In genomic region chr9:109893222-109893621, GRCh38 we compare ENCODE assay signal across 17 cellular contexts.
DNase-seq lines count a peak whose midpoint lies in the region; ATAC-seq and TF ChIP-seq lines count a peak whose summit lies in the region.
"Had no signal": no experiment of that assay in that cellular context is flagged by ENCODE, and none has a peak within 500 bp of the region (broad histone marks: within the 10 kb centered on the region; RNA-seq: fewer than 3 reads in every experiment).

No MANE protein-coding gene starts in this region.

- intact Hi-C loops in right cardiac atrium (cut with DNase I), result no loop called here

- H3K4me3 Mint-ChIP-seq in osteocyte (ENCODE audit: unreplicated experiment), result no peak overlapping the region

- H3K27me3 ChIP-seq in cardiac muscle cell (no peaks in the 10 kb centered on the region), right cardiac atrium (ENCODE audit: control insufficient read depth, insufficient read depth) (no peaks in the 10 kb centered on the region), MM.1S (replicated peaks; ENCODE audit: insufficient read depth, low read length) (no peaks in the 10 kb centered on the region), right atrium auricular region (no peaks in the 10 kb centered on the region)
- H3K27me3 ChIP-seq: adrenal gland, dorsolateral prefrontal cortex, vagina had no signal

- ATAC-seq in right cardiac atrium (no peak), HG02852 (IDR thresholded peaks at IDR 0.05; ENCODE audit: unreplicated experiment) (peak; percentile 49), GM21825 (IDR thresholded peaks at IDR 0.05; ENCODE audit: unreplicated experiment) (no peak)
- ATAC-seq: stimulated activated naive CD8-positive, alpha-beta T cell treated with anti-CD3 and anti-CD28 coated beads, Interleukin-15, Interleukin-2, amounts not matched to agents 100 U/mL and 50 U/mL, for 24 hours had no signal

- no peaks in the 10 kb centered on the region for H4K20me1 ChIP-seq in MM.1S (ENCODE audit: insufficient read depth, low read length)

- TF ChIP-seq CTCF in cardiac muscle cell (IDR thresholded peaks at IDR 0.05; ENCODE audit: low read depth, low read length) (no peak), MM.1S (IDR thresholded peaks at IDR 0.05; ENCODE audit: low read length) (no peak), osteocyte (IDR thresholded peaks at IDR 0.05) (no peak), right atrium auricular region (IDR thresholded peaks at IDR 0.05) (no peak)

- 64% methylated on average over 4 of the region's 4 CpGs for WGBS in right cardiac atrium

- H3K27ac ChIP-seq in cardiac muscle cell (peak overlapping the region; percentile 40), right cardiac atrium (ENCODE audit: low read length) (no peak overlapping the region), MM.1S (ENCODE audit: low read length) (no peak overlapping the region), right atrium auricular region (no peak overlapping the region)
- H3K27ac ChIP-seq: adrenal gland, vagina had no signal

- peak overlapping the region; percentile 13; the same call in 1 of the 2 replicates for H3K9ac ChIP-seq in MM.1S (ENCODE audit: low read length)

- no peaks in the 10 kb centered on the region for H3K9me2 ChIP-seq in MM.1S (replicated peaks; ENCODE audit: insufficient read depth, low read length)

- H3K9me3 Mint-ChIP-seq in osteocyte (ENCODE audit: unreplicated experiment), result no peaks in the 10 kb centered on the region

- no peaks in the 10 kb centered on the region for H3F3A ChIP-seq in MM.1S (ENCODE audit: insufficient read depth, low read length)

- peak overlapping the region; percentile 65 for H3K4me2 ChIP-seq in MM.1S (ENCODE audit: low read depth, low read length)

- peaks cover 6% of the 10 kb centered on the region for H3K36me3 Mint-ChIP-seq in osteocyte (ENCODE audit: unreplicated experiment)

- no peaks in the 10 kb centered on the region for H3K9me3 ChIP-seq in cardiac muscle cell (ENCODE audit: low read depth)
- no peaks in the 10 kb centered on the region for H3K9me3 ChIP-seq in right cardiac atrium (ENCODE audit: control insufficient read depth, low read length)
- H3K9me3 ChIP-seq in MM.1S (replicated peaks; ENCODE audit: insufficient read depth, low read length), result no peaks in the 10 kb centered on the region
- H3K9me3 ChIP-seq in right atrium auricular region, result no peaks in the 10 kb centered on the region
- H3K9me3 ChIP-seq: adrenal gland, vagina had no signal

- peak overlapping the region; percentile 31; the same call in 1 of the 2 replicates for H2AFZ ChIP-seq in MM.1S (ENCODE audit: low read length)

- H3K27me3 Mint-ChIP-seq in osteocyte (ENCODE audit: unreplicated experiment), result no peaks in the 10 kb centered on the region

- H3K79me2 ChIP-seq in MM.1S (ENCODE audit: low read length), result no peaks in the 10 kb centered on the region

- H3K27ac Mint-ChIP-seq in osteocyte (ENCODE audit: unreplicated experiment), result peak overlapping the region; percentile 78

- no peak for DNase-seq in cardiac muscle cell (ENCODE audit: low read depth in 1 of 2, low spot score in 1 of 2)
- no peak for DNase-seq in right cardiac atrium
- peak; percentile 15 for DNase-seq in MM.1S
- no peak for DNase-seq in osteocyte (ENCODE audit: extremely low spot score, unreplicated experiment)
- no peak for DNase-seq in NCI-H748 treated with DMSO at 0.1 percent for 48 hours (lab: John Stamatoyannopoulos, UW)
- DNase-seq in right atrium auricular region (ENCODE audit: low spot score), result no peak
- DNase-seq: ACHN; adrenal gland; dorsolateral prefrontal cortex; NCI-H1436; NCI-H524 treated with DMSO at 0.1 percent for 48 hours; RPMI8226; stimulated activated CD4-positive, alpha-beta T cell treated with anti-CD3 and anti-CD28 coated beads, Interleukin-4, amount 100 ng/mL, for 24 hours; stimulated activated naive CD8-positive, alpha-beta T cell treated with anti-CD3 and anti-CD28 coated beads, Interleukin-15, Interleukin-2, amounts not matched to agents 100 U/mL and 50 U/mL, for 24 hours had no signal

- H3K36me3 ChIP-seq in cardiac muscle cell (peaks cover 14% of the 10 kb centered on the region), MM.1S (replicated peaks; ENCODE audit: insufficient read depth, low read length) (no peaks in the 10 kb centered on the region), right atrium auricular region (peaks cover 4% of the 10 kb centered on the region)
- H3K36me3 ChIP-seq: adrenal gland, vagina had no signal

- H3K4me1 ChIP-seq in cardiac muscle cell (ENCODE audit: low read depth), result peaks cover 3% of the 10 kb centered on the region
- peaks cover 4% of the 10 kb centered on the region for H3K4me1 ChIP-seq in right cardiac atrium (ENCODE audit: control insufficient read depth, insufficient read depth, low read length)
- no peaks in the 10 kb centered on the region for H3K4me1 ChIP-seq in MM.1S (ENCODE audit: low read length)
- H3K4me1 ChIP-seq in right atrium auricular region, result peaks cover 0 to 29% of the 10 kb centered on the region in 2 donors
- H3K4me1 ChIP-seq: adrenal gland, vagina had no signal

- H3K4me3 ChIP-seq in cardiac muscle cell (no peak overlapping the region), right cardiac atrium (ENCODE audit: low read length) (no peak overlapping the region), MM.1S (ENCODE audit: low read length) (peak overlapping the region; percentile 25; the same call in 1 of the 2 replicates), right atrium auricular region (no peak overlapping the region)
- H3K4me3 ChIP-seq: adrenal gland, dorsolateral prefrontal cortex, vagina had no signal

- peaks cover 39% of the 10 kb centered on the region for H3K4me1 Mint-ChIP-seq in osteocyte (ENCODE audit: unreplicated experiment)
